Comparison of ENCODE assay signal across 9 cellular contexts in genomic region chr19:35266149-35266903, GRCh38. TPM values are rescaled to one million over a fixed set of nuclear protein-coding genes. Genes with fewer than 3 reads are reported as not detected.
DNase-seq lines count a peak whose midpoint lies in the region; ATAC-seq and TF ChIP-seq lines count a peak whose summit lies in the region.
"Had no signal": no experiment of that assay in that cellular context is flagged by ENCODE, and none has a peak within 500 bp of the region (broad histone marks: within the 10 kb centered on the region; RNA-seq: fewer than 3 reads in every experiment).

No MANE protein-coding gene starts in this region.

- TF ChIP-seq CTCF in VCaP (conservative IDR thresholded peaks at IDR 0.05) (no peak), fibroblast of mammary gland (conservative IDR thresholded peaks at IDR 0.05; ENCODE audit: control insufficient read depth, insufficient read depth, low read depth, low read length) (no peak), progenitor cell of endocrine pancreas (IDR thresholded peaks at IDR 0.05; ENCODE audit: unreplicated experiment) (no peak)

- H3K27ac Mint-ChIP-seq in progenitor cell of endocrine pancreas, result peak overlapping the region; percentile 87

- no peak for DNase-seq in fibroblast of mammary gland (ENCODE audit: low read depth)
- DNase-seq in progenitor cell of endocrine pancreas (ENCODE audit: low spot score, unreplicated experiment), result no peak
- DNase-seq in HT-29 (ENCODE audit: low spot score), result no peak
- no peak for DNase-seq in SIG-M5 treated with dmso at 0.1 percent for 504 hours (lab: John Stamatoyannopoulos, UW; ENCODE audit: unreplicated experiment)

- peaks cover 7% of the 10 kb centered on the region for H3K4me1 Mint-ChIP-seq in progenitor cell of endocrine pancreas (ENCODE audit: low read depth)

- H3K36me3 Mint-ChIP-seq in progenitor cell of endocrine pancreas (ENCODE audit: insufficient read depth), result peaks cover 11% of the 10 kb centered on the region

- H3K9me3 ChIP-seq in ES-I3 (ENCODE audit: control insufficient read depth, insufficient read depth, low read length), result no peaks in the 10 kb centered on the region

- no peaks in the 10 kb centered on the region for H3K27me3 Mint-ChIP-seq in progenitor cell of endocrine pancreas

- H3K27ac ChIP-seq in VCaP, result peak overlapping the region; percentile 100

- no peaks in the 10 kb centered on the region for H3K9me3 Mint-ChIP-seq in progenitor cell of endocrine pancreas (ENCODE audit: low read depth)

- peak overlapping the region; percentile 91 for H3K9ac ChIP-seq in ES-I3 (ENCODE audit: low read depth, low read length)

- H3K36me3 ChIP-seq in ES-I3 (ENCODE audit: insufficient read depth, low read length), result peaks cover 3% of the 10 kb centered on the region

- peak overlapping the region; percentile 86 for H3K4me3 ChIP-seq in fibroblast of mammary gland (ENCODE audit: control insufficient read depth, low read depth, low read length)

- H3K4me3 Mint-ChIP-seq in progenitor cell of endocrine pancreas (ENCODE audit: low read depth), result peak overlapping the region; percentile 60

- H3K4me1 ChIP-seq in ES-I3 (ENCODE audit: insufficient read depth, low read length), result no peaks in the 10 kb centered on the region; the same call in 1 of the 2 replicates

- ATAC-seq in GM19023 (IDR thresholded peaks at IDR 0.05; ENCODE audit: unreplicated experiment), result no peak
- no peak for ATAC-seq in HG03520 (IDR thresholded peaks at IDR 0.05; ENCODE audit: unreplicated experiment)

RNA-seq across cellular contexts. Expression of gene USF2, which starts 2.4 kb away (rescaled TPM):
- 126 and 132 TPM in 2 replicates for total RNA-seq in progenitor cell of endocrine pancreas
- total RNA-seq in HT-29 (2014; rRNA removed; shearing (Covaris generic)), result 218 and 226 TPM in 2 replicates

RNA-seq across cellular contexts. Expression of gene HAMP, which starts 16.0 kb away (rescaled TPM):
- 0.64 and 1.1 TPM in 2 replicates for total RNA-seq in progenitor cell of endocrine pancreas
- total RNA-seq in HT-29 (2014; rRNA removed; shearing (Covaris generic)), result 0.05 TPM in 1 of 2 replicates, not detected in the other

RNA-seq across cellular contexts. Expression of gene LSR, which starts 17.5 kb away (rescaled TPM):
- total RNA-seq in progenitor cell of endocrine pancreas, result 123 and 132 TPM in 2 replicates
- total RNA-seq in HT-29 (2014; rRNA removed; shearing (Covaris generic)), result 475 and 478 TPM in 2 replicates

RNA-seq across cellular contexts. Expression of gene MAG, which starts 25.6 kb away (rescaled TPM):
- 1.4 and 1.7 TPM in 2 replicates for total RNA-seq in progenitor cell of endocrine pancreas
- not detected in 2 replicates for total RNA-seq in HT-29 (2014; rRNA removed; shearing (Covaris generic))
- total RNA-seq: pulmonary artery endothelial cell had no signal

RNA-seq across cellular contexts. Expression of gene FAM187B, which starts 37.8 kb away (rescaled TPM):
- total RNA-seq in progenitor cell of endocrine pancreas, result not detected in 2 replicates
- not detected in 2 replicates for total RNA-seq in HT-29 (2014; rRNA removed; shearing (Covaris generic))
- total RNA-seq: pulmonary artery endothelial cell had no signal
